Comparison of ENCODE assay signal across 8 cellular contexts in the genomic region with DNA sequence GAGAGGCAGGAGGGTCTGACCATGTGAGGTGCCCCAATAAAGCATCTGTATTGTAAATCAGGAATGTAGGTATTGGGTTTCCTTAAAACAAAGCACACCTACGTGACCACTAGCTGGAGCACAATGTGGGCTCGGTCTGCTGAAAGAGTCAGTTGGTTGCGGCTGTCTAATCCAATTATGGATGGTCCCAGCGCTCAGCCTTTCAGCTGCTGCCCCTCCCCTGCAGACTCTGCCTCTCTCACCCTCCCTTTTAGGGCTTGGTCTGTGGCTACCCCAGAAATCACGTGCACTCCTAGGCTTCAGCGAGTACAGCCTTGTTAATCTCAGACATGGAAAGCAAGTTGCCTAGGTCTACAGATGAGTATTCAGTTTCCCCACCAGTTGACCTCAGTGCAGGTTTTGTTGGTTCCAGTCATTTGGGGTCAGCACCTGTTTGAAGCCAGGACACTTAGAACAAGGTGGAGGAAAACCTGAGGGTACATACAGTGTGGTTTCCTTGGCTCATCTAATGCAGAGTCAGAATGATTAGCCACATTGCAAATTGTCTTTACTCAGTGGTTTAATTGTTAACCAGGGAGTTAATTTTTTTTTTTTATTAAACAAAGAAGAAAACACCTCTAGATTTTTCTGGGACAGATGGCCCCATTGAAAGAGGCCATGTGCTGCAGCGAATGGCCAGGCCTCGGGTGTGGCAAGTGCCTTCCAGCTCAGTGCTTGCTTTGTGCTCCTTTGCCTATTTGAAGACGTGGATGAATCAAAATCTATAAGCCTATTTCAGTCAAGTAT.
A peak's percentile ranks its signal among the peaks of the same experiment; 100 is the strongest.
DNase-seq lines count a peak whose midpoint lies in the region; ATAC-seq and TF ChIP-seq lines count a peak whose summit lies in the region.

No MANE protein-coding gene starts in this region.

- TF ChIP-seq CTCF in esophagus squamous epithelium (IDR thresholded peaks at IDR 0.05) (no peak), gastroesophageal sphincter (IDR thresholded peaks at IDR 0.05) (no peak)

- no peak for TF ChIP-seq POLR2A in esophagus squamous epithelium (IDR thresholded peaks at IDR 0.05)
- no peak for TF ChIP-seq POLR2A in gastroesophageal sphincter (IDR thresholded peaks at IDR 0.05)

- H3K27me3 ChIP-seq in esophagus squamous epithelium, result no peaks in the 10 kb centered on the region
- H3K27me3 ChIP-seq in gastroesophageal sphincter, result no peaks in the 10 kb centered on the region

- TF ChIP-seq EP300 in gastroesophageal sphincter (IDR thresholded peaks at IDR 0.05), result no peak

- intact Hi-C loops in esophagus squamous epithelium (cut with DNase I), result loop anchor here (10.0 kb wide), 1 partner anchor 59 kb away; no protein-coding TSS in a partner anchor

- H3K9me3 ChIP-seq in esophagus squamous epithelium, result no peaks in the 10 kb centered on the region
- no peaks in the 10 kb centered on the region for H3K9me3 ChIP-seq in gastroesophageal sphincter

- no peak overlapping the region for H3K4me3 ChIP-seq in esophagus squamous epithelium
- H3K4me3 ChIP-seq in gastroesophageal sphincter, result no peak overlapping the region

- no peaks in the 10 kb centered on the region for H3K36me3 ChIP-seq in esophagus squamous epithelium
- H3K36me3 ChIP-seq in gastroesophageal sphincter, result no peaks in the 10 kb centered on the region

- H3K27ac ChIP-seq in esophagus squamous epithelium, result no peak overlapping the region
- no peak overlapping the region for H3K27ac ChIP-seq in gastroesophageal sphincter

- H3K4me1 ChIP-seq in esophagus squamous epithelium (peaks cover 4 to 45% (median 6%) of the 10 kb centered on the region in 3 donors), gastroesophageal sphincter (peaks cover 0 to 22% (median 6%) of the 10 kb centered on the region in 3 donors)

- ATAC-seq in GM18870 (IDR thresholded peaks at IDR 0.05; ENCODE audit: unreplicated experiment), result peak; percentile 86
- peak; percentile 80 for ATAC-seq in HG02870 (IDR thresholded peaks at IDR 0.05; ENCODE audit: unreplicated experiment)
- no peak for ATAC-seq in gastroesophageal sphincter

- 73 to 76% methylated on average over 9 of the region's 9 CpGs for WGBS in esophagus squamous epithelium, 2 donors
- 68 to 95% methylated on average over 5 to 6 of the region's 9 CpGs for WGBS in gastroesophageal sphincter (ENCODE audit: low coverage in 1 of 2), 2 donors

- DNase-seq in NCI-H82 (lab: John Stamatoyannopoulos, UW) (peak; percentile 99), mucosa of gallbladder (ENCODE audit: low spot score) (peak; percentile 64), esophagus squamous epithelium (lab: John Stamatoyannopoulos, UW) (no peak), NCI-H1105 (lab: John Stamatoyannopoulos, UW) (no peak)
- no peak for DNase-seq in effector CD8-positive, alpha-beta T cell (lab: John Stamatoyannopoulos, UW)

Comparison
In these comparisons a context has a peak if more than half of its experiments do, and no peak if none do; other contexts are left out.
1. DNase-seq: peak in NCI-H82 (single experiment) and mucosa of gallbladder (single experiment); none in esophagus squamous epithelium (single experiment), effector CD8-positive, alpha-beta T cell (single experiment) and NCI-H1105 (single experiment).